In genomic region chr18:61322265-61322873, GRCh38 we compare ENCODE assay signal across 9 cellular contexts. TPM values are rescaled to one million over a fixed set of nuclear protein-coding genes. Genes with fewer than 3 reads are reported as not detected.
DNase-seq lines count a peak whose midpoint lies in the region; ATAC-seq, FAIRE-seq and TF ChIP-seq lines count a peak whose summit lies in the region.
"Had no signal": no experiment of that assay in that cellular context is flagged by ENCODE, and none has a peak within 500 bp of the region (broad histone marks: within the 10 kb centered on the region; RNA-seq: fewer than 3 reads in every experiment).

No MANE protein-coding gene starts in this region.

- H3K9ac ChIP-seq in fibroblast of lung (ENCODE audit: insufficient read depth, low read length): no peak overlapping the region

- intact Hi-C loops in ascending aorta (cut with DNase I): no loop called here

- no peaks in the 10 kb centered on the region for H3K27me3 ChIP-seq in fibroblast of lung (ENCODE audit: control insufficient read depth, insufficient read depth, low read length)
- H3K27me3 ChIP-seq in ascending aorta: no peaks in the 10 kb centered on the region

- H3K36me3 ChIP-seq in fibroblast of lung (ENCODE audit: control insufficient read depth, insufficient read depth, low read length): no peaks in the 10 kb centered on the region
- no peaks in the 10 kb centered on the region for H3K36me3 ChIP-seq in ascending aorta

- H3K27ac ChIP-seq in fibroblast of lung (ENCODE audit: insufficient read depth, low read length): no peak overlapping the region
- H3K27ac ChIP-seq in ascending aorta: no peak overlapping the region

- no peak overlapping the region for H3K4me2 ChIP-seq in fibroblast of lung (ENCODE audit: extremely low read depth, insufficient read depth, low read length)

- peak; percentile 83 for FAIRE-seq in GM18507 (lab: Jason Lieb, UNC)

- H2AFZ ChIP-seq in fibroblast of lung (ENCODE audit: low read length): no peak overlapping the region

- H3K4me1 ChIP-seq in fibroblast of lung (ENCODE audit: control insufficient read depth, extremely low read depth, insufficient read depth, low read length) (no peaks in the 10 kb centered on the region), ascending aorta (no peaks in the 10 kb centered on the region)

- H3K9me3 ChIP-seq in fibroblast of lung (ENCODE audit: control insufficient read depth, insufficient read depth, low read depth, low read length) (no peaks in the 10 kb centered on the region), ascending aorta (no peaks in the 10 kb centered on the region)

- no peaks in the 10 kb centered on the region for H4K20me1 ChIP-seq in fibroblast of lung (ENCODE audit: control insufficient read depth, extremely low read depth, insufficient read depth, low read length)

- TF ChIP-seq CTCF in AG10803 (conservative IDR thresholded peaks at IDR 0.05; ENCODE audit: low read length) (peak; percentile 97), fibroblast of lung (conservative IDR thresholded peaks at IDR 0.05 in 1 of 2, IDR thresholded peaks at IDR 0.05 in 1 of 2; ENCODE audit: low read depth in 1 of 2, low read length in 2 of 2) (peak; percentile 87 to 99), ascending aorta (IDR thresholded peaks at IDR 0.05) (peak in 1 of 3 experiments; percentile 35)

- DNase-seq in AG10803 (ENCODE audit: low read depth): peak; percentile 50
- DNase-seq in GM18507 (ENCODE audit: extremely low spot score, insufficient read length, low read depth): peak; percentile 22
- peak; percentile 63 for DNase-seq in NCI-H1092 treated with DMSO at 0.1 percent for 48 hours (lab: John Stamatoyannopoulos, UW)
- DNase-seq in UCSD-AML1 (lab: John Stamatoyannopoulos, UW; ENCODE audit: unreplicated experiment): peak; percentile 52
- DNase-seq in fibroblast of lung (ENCODE audit: low read depth in 2 of 2): peak; percentile 38 to 54
- peak; percentile 47 for DNase-seq in occipital lobe (lab: John Stamatoyannopoulos, UW)
- DNase-seq in ascending aorta (ENCODE audit: low spot score in 2 of 2): no peak

- ATAC-seq in HG02840 (IDR thresholded peaks at IDR 0.05; ENCODE audit: low FRiP score, unreplicated experiment): peak; percentile 88

- H3K79me2 ChIP-seq in fibroblast of lung (ENCODE audit: control insufficient read depth, insufficient read depth, low read length): no peaks in the 10 kb centered on the region

- H3K4me3 ChIP-seq in AG10803 (ENCODE audit: low read length) (no peak overlapping the region), fibroblast of lung (replicated peaks in 1 of 4; ENCODE audit: control extremely low read depth in 1 of 4, insufficient read depth in 1 of 4, low read depth in 3 of 4, low read length in 4 of 4) (no peak overlapping the region), ascending aorta (no peak overlapping the region)

RNA-seq across cellular contexts. Expression of gene CDH20, which starts 10.9 kb away (rescaled TPM):
- total RNA-seq in fibroblast of lung: 0.26 TPM in 1 of 2 replicates, not detected in the other
- polyA plus RNA-seq in fibroblast of lung: 0.12 and 0.24 TPM in 2 replicates
- polyA plus RNA-seq in fibroblast of lung (2012): 0.16 and 0.17 TPM in 2 replicates
- 0.67 TPM in 1 of 2 replicates, not detected in the other for polyA minus RNA-seq in fibroblast of lung (ENCODE audit: low replicate concordance)
- 7.3 TPM for total RNA-seq in occipital lobe
- not detected for total RNA-seq in ascending aorta
- total RNA-seq: pulmonary artery endothelial cell had no signal

Comparison
In these comparisons a context has a peak if more than half of its experiments do, and no peak if none do; other contexts are left out.
1. DNase-seq: peak in AG10803 (single experiment), GM18507 (single experiment), NCI-H1092 treated with DMSO at 0.1 percent for 48 hours (single experiment), UCSD-AML1 (single experiment), fibroblast of lung (2 of 2) and occipital lobe (single experiment); none in ascending aorta (0 of 2).